Comparison of ENCODE assay signal across 26 cellular contexts in genomic region chr10:93915603-93916002, GRCh38. TPM values are rescaled to one million over a fixed set of nuclear protein-coding genes. Genes with fewer than 3 reads are reported as not detected.
DNase-seq lines count a peak whose midpoint lies in the region; ATAC-seq and TF ChIP-seq lines count a peak whose summit lies in the region.
"Had no signal": no experiment of that assay in that cellular context is flagged by ENCODE, and none has a peak within 500 bp of the region (broad histone marks: within the 10 kb centered on the region; RNA-seq: fewer than 3 reads in every experiment).

No MANE protein-coding gene starts in this region.

- POLR2A ChIA-PET in GM10248 (lab: Yijun Ruan, JAX), result no interaction called here

- no peak overlapping the region for H3K27ac ChIP-seq in GM23338 (ENCODE audit: low read depth)
- H3K27ac ChIP-seq: adrenal gland, dorsolateral prefrontal cortex, KMS-11, parathyroid adenoma had no signal

- no peak overlapping the region for H2AFZ ChIP-seq in GM23338
- H2AFZ ChIP-seq: parathyroid adenoma had no signal

- H3K4me3 Mint-ChIP-seq in GM23338, result no peak overlapping the region
- H3K4me3 Mint-ChIP-seq: activated naive CD4-positive, alpha-beta T cell treated with anti-CD3 and anti-CD28 coated beads for 36 hours; brain; CD4-positive, alpha-beta T cell; stimulated activated memory B cell treated with anti-CD40 and anti-IgM and Interleukin-4, amounts not matched to agents 10 μg/mL and 1 μg/mL and 100 μg/mL, for 72 hours; T-cell had no signal

- no peaks in the 10 kb centered on the region for H3K36me3 ChIP-seq in GM23338 (ENCODE audit: insufficient read depth)
- H3K36me3 ChIP-seq: adrenal gland had no signal

- peak; percentile 90 for ATAC-seq in GM23338
- ATAC-seq: sciatic nerve; stimulated activated memory B cell treated with anti-CD40 and anti-IgM and Interleukin-4, amounts not matched to agents 10 μg/mL and 1 μg/mL and 100 μg/mL, for 72 hours; T-cell had no signal

- H3K4me1 Mint-ChIP-seq in GM23338, result peaks cover 13% of the 10 kb centered on the region
- H3K4me1 Mint-ChIP-seq: stimulated activated memory B cell treated with anti-CD40 and anti-IgM and Interleukin-4, amounts not matched to agents 10 μg/mL and 1 μg/mL and 100 μg/mL, for 72 hours had no signal

- H3K79me2 ChIP-seq in GM23338 (replicated peaks; ENCODE audit: insufficient read depth), result no peaks in the 10 kb centered on the region
- H3K79me2 ChIP-seq: parathyroid adenoma had no signal

- H3K27ac Mint-ChIP-seq in GM23338, result no peak overlapping the region
- H3K27ac Mint-ChIP-seq: activated naive CD4-positive, alpha-beta T cell treated with anti-CD3 and anti-CD28 coated beads for 36 hours; CD4-positive, alpha-beta T cell; stimulated activated memory B cell treated with anti-CD40 and anti-IgM and Interleukin-4, amounts not matched to agents 10 μg/mL and 1 μg/mL and 100 μg/mL, for 72 hours; T-cell had no signal

- peak; percentile 84 for DNase-seq in GM23338 (ENCODE audit: low spot score)
- DNase-seq in NCI-H2227 treated with DMSO at 0.1 percent for 48 hours (lab: John Stamatoyannopoulos, UW), result peak; percentile 62
- DNase-seq in iPS DF 19.7 (ENCODE audit: low read depth, low spot score), result peak; percentile 75
- peak; percentile 23 for DNase-seq in renal cortical epithelial cell (ENCODE audit: low read depth)
- no peak for DNase-seq in GM10248 (ENCODE audit: extremely low spot score)
- DNase-seq in NCI-H1417 treated with DMSO at 0.1 percent for 48 hours (lab: John Stamatoyannopoulos, UW), result no peak
- DNase-seq in AG08396 (ENCODE audit: low spot score), result no peak
- DNase-seq: activated CD4-positive, alpha-beta T cell treated with anti-CD3 and anti-CD28 coated beads, Interleukin-2, amount 50 U/mL, for 4 hours; activated naive CD4-positive, alpha-beta T cell treated with anti-CD3 and anti-CD28 coated beads for 36 hours; adrenal gland; CD4-positive, alpha-beta T cell; DMS 273 treated with DMSO at 0.1 percent for 48 hours; dorsolateral prefrontal cortex; HCEC 1CT; mammary epithelial cell; NCI-H1436; NCI-H2107; NCI-H526 treated with DMSO at 0.1 percent for 48 hours; RPMI8226; stimulated activated CD4-positive, alpha-beta T cell treated with anti-CD3 and anti-CD28 coated beads, Interleukin-4, amount 100 ng/mL, for 4 hours; T-cell had no signal

- H3K36me3 Mint-ChIP-seq in GM23338 (ENCODE audit: low read depth), result no peaks in the 10 kb centered on the region
- H3K36me3 Mint-ChIP-seq: brain had no signal

- no peaks in the 10 kb centered on the region for H3K27me3 ChIP-seq in GM23338 (ENCODE audit: insufficient read depth)
- H3K27me3 ChIP-seq: adrenal gland, dorsolateral prefrontal cortex had no signal

- H3K27me3 Mint-ChIP-seq in GM23338 (ENCODE audit: insufficient read depth, low read depth, poor library complexity), result peaks cover 2% of the 10 kb centered on the region
- H3K27me3 Mint-ChIP-seq: CD4-positive, alpha-beta T cell; stimulated activated memory B cell treated with anti-CD40 and anti-IgM and Interleukin-4, amounts not matched to agents 10 μg/mL and 1 μg/mL and 100 μg/mL, for 72 hours; T-cell had no signal

- H3F3A ChIP-seq in GM23338 (replicated peaks; ENCODE audit: low read depth), result no peaks in the 10 kb centered on the region

- no peaks in the 10 kb centered on the region for H3K9me2 ChIP-seq in GM23338 (ENCODE audit: insufficient read depth)

- CTCF ChIA-PET in GM10248 (lab: Yijun Ruan, JAX), result interaction anchor here (3.0 to 3.3 kb wide), 2 partner anchors 11 to 404 kb away, joined by 21 to 39 read pairs; no protein-coding TSS in a partner anchor

- no peaks in the 10 kb centered on the region for H3K9me3 Mint-ChIP-seq in GM23338
- H3K9me3 Mint-ChIP-seq: activated naive CD4-positive, alpha-beta T cell treated with anti-CD3 and anti-CD28 coated beads for 36 hours; brain; CD4-positive, alpha-beta T cell; stimulated activated memory B cell treated with anti-CD40 and anti-IgM and Interleukin-4, amounts not matched to agents 10 μg/mL and 1 μg/mL and 100 μg/mL, for 72 hours; T-cell had no signal

- TF ChIP-seq CTCF in GM23338 (conservative IDR thresholded peaks at IDR 0.05; ENCODE audit: low read depth in 2 of 2) (no peak), GM10248 (IDR thresholded peaks at IDR 0.05; ENCODE audit: control extremely low read depth, extremely low read depth, low read depth, missing control alignments) (no peak)

- H3K4me2 ChIP-seq in GM23338, result no peak overlapping the region
- H3K4me2 ChIP-seq: KMS-11 had no signal

- H4K20me1 ChIP-seq in GM23338 (replicated peaks; ENCODE audit: insufficient read depth), result no peaks in the 10 kb centered on the region

- no peaks in the 10 kb centered on the region for H3K4me1 ChIP-seq in GM23338 (ENCODE audit: insufficient read depth)
- H3K4me1 ChIP-seq: adrenal gland, parathyroid adenoma had no signal

- H3K4me3 ChIP-seq in GM23338, result no peak overlapping the region
- H3K4me3 ChIP-seq: adrenal gland, dorsolateral prefrontal cortex had no signal

TF ChIP-seq in GM23338, 12 proteins besides CTCF, POLR2A, EP300 and RAD21 (continues in another document):
- TF ChIP-seq, protein P1, sequence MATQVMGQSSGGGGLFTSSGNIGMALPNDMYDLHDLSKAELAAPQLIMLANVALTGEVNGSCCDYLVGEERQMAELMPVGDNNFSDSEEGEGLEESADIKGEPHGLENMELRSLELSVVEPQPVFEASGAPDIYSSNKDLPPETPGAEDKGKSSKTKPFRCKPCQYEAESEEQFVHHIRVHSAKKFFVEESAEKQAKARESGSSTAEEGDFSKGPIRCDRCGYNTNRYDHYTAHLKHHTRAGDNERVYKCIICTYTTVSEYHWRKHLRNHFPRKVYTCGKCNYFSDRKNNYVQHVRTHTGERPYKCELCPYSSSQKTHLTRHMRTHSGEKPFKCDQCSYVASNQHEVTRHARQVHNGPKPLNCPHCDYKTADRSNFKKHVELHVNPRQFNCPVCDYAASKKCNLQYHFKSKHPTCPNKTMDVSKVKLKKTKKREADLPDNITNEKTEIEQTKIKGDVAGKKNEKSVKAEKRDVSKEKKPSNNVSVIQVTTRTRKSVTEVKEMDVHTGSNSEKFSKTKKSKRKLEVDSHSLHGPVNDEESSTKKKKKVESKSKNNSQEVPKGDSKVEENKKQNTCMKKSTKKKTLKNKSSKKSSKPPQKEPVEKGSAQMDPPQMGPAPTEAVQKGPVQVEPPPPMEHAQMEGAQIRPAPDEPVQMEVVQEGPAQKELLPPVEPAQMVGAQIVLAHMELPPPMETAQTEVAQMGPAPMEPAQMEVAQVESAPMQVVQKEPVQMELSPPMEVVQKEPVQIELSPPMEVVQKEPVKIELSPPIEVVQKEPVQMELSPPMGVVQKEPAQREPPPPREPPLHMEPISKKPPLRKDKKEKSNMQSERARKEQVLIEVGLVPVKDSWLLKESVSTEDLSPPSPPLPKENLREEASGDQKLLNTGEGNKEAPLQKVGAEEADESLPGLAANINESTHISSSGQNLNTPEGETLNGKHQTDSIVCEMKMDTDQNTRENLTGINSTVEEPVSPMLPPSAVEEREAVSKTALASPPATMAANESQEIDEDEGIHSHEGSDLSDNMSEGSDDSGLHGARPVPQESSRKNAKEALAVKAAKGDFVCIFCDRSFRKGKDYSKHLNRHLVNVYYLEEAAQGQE (IDR thresholded peaks at IDR 0.05; ENCODE audit: unreplicated experiment), result no peak
- TF ChIP-seq ZNF331 (CRISPR knock-in tag; IDR thresholded peaks at IDR 0.05; ENCODE audit: low read depth) (no peak), ETS1 (IDR thresholded peaks at IDR 0.05) (no peak), POLR2AphosphoS5 (IDR thresholded peaks at IDR 0.05; ENCODE audit: low read depth) (no peak)

RNA-seq across cellular contexts. Expression of gene SLC35G1, which starts 21.8 kb away (rescaled TPM):
- 3.9 and 7.2 TPM in 2 replicates for total RNA-seq in GM23338 (2014; rRNA removed; shearing (Covaris generic))
- polyA plus RNA-seq in GM23338 (2016; fragmentation: Nextera tagmentation; extraction: Ambion mirVana), result 3.3 and 4.1 TPM in 2 replicates
- total RNA-seq in renal cortical epithelial cell, result 10.3 and 11.1 TPM in 2 replicates

Comparison
In these comparisons a context has a peak if more than half of its experiments do, and no peak if none do; other contexts are left out.
1. DNase-seq: peak in GM23338 (single experiment), NCI-H2227 treated with DMSO at 0.1 percent for 48 hours (single experiment), iPS DF 19.7 (single experiment) and renal cortical epithelial cell (single experiment); none in GM10248 (single experiment), NCI-H1417 treated with DMSO at 0.1 percent for 48 hours (single experiment) and AG08396 (single experiment).